ENCODE assay signal across 15 cellular contexts in the genomic region with DNA sequence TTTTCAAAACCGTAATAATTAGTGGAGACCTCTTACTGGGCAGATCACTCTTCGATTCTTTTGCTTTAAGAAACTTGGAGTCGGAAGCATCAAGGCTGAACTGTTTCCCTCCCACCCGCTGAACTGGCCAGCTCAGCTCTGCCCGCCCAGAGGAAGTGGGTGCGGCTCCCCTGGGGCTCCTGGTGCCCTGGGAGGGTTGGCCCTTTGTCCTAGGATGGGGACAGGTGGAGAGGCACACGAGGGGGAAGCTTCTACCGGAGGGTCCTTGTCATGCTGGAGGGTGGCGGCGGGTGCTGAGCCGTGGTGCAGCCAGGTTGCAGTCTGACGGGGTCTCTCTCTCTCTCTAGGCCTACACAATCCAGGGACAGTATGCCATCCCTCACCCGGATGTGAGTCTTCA.
DNase-seq lines count a peak whose midpoint lies in the region; ATAC-seq and TF ChIP-seq lines count a peak whose summit lies in the region.
"Had no signal": no experiment of that assay in that cellular context is flagged by ENCODE, and none has a peak within 500 bp of the region (broad histone marks: within the 10 kb centered on the region; RNA-seq: fewer than 3 reads in every experiment).

No MANE protein-coding gene starts in this region.

- H3F3A ChIP-seq in Loucy (ENCODE audit: low read depth), result no peaks in the 10 kb centered on the region; the same call in 1 of the 2 replicates

- peak; percentile 8 for DNase-seq in left cardiac atrium
- no peak for DNase-seq in cardiac septum (ENCODE audit: low spot score)
- no peak for DNase-seq in activated B cell treated with CpG ODN at 0.5 μM for 24 hours
- peak; percentile 65 for DNase-seq in ureter (ENCODE audit: low spot score)
- DNase-seq in putamen (ENCODE audit: low spot score), result no peak
- DNase-seq: ACHN; CD4-positive, alpha-beta memory T cell; DMS153; DMS79 treated with DMSO at 0.1 percent for 48 hours; GDM1; GM23248 had no signal

- peak overlapping the region; percentile 22 for H3K4me3 ChIP-seq in Loucy (ENCODE audit: low read length, poor library complexity, severe bottlenecking)
- H3K4me3 ChIP-seq: GM23248 had no signal

- no peak for ATAC-seq in left cardiac atrium
- ATAC-seq in activated B cell treated with CpG ODN at 0.5 μM for 24 hours (ENCODE audit: low read depth), result no peak
- ATAC-seq in GM21367 (IDR thresholded peaks at IDR 0.05; ENCODE audit: unreplicated experiment), result no peak
- ATAC-seq in GM18870 (IDR thresholded peaks at IDR 0.05; ENCODE audit: unreplicated experiment), result no peak

- H4K20me1 ChIP-seq in Loucy (ENCODE audit: insufficient read depth, low read length, poor library complexity, severe bottlenecking), result no peaks in the 10 kb centered on the region

- no peaks in the 10 kb centered on the region for H3K27me3 Mint-ChIP-seq in activated B cell treated with CpG ODN at 0.5 μM for 24 hours
- H3K27me3 Mint-ChIP-seq: CD4-positive, alpha-beta memory T cell; IgD-negative memory B cell had no signal

- peak overlapping the region; percentile 47 for H3K9ac ChIP-seq in Loucy (ENCODE audit: low read depth, low read length, poor library complexity, severe bottlenecking)
- H3K9ac ChIP-seq: GM23248 had no signal

- H3K36me3 ChIP-seq in Loucy (ENCODE audit: insufficient read depth, low read length), result no peaks in the 10 kb centered on the region

- H2AFZ ChIP-seq in Loucy (ENCODE audit: low read length), result no peak overlapping the region
- H2AFZ ChIP-seq: GM23248 had no signal

- H3K9me3 Mint-ChIP-seq in activated B cell treated with CpG ODN at 0.5 μM for 24 hours, result no peaks in the 10 kb centered on the region
- H3K9me3 Mint-ChIP-seq: CD4-positive, alpha-beta memory T cell; IgD-negative memory B cell had no signal

- H3K79me2 ChIP-seq in Loucy (ENCODE audit: insufficient read depth, low read length), result no peaks in the 10 kb centered on the region

- H3K4me3 Mint-ChIP-seq in activated B cell treated with CpG ODN at 0.5 μM for 24 hours, result no peak overlapping the region

- no peaks in the 10 kb centered on the region for H3K27me3 ChIP-seq in Loucy (ENCODE audit: insufficient read depth, low read length, poor library complexity, severe bottlenecking)

- H3K36me3 Mint-ChIP-seq in activated B cell treated with CpG ODN at 0.5 μM for 24 hours (ENCODE audit: low read depth), result no peaks in the 10 kb centered on the region
- H3K36me3 Mint-ChIP-seq: CD4-positive, alpha-beta memory T cell; IgD-negative memory B cell had no signal

- peak overlapping the region; percentile 35 for H3K27ac Mint-ChIP-seq in activated B cell treated with CpG ODN at 0.5 μM for 24 hours
- H3K27ac Mint-ChIP-seq: IgD-negative memory B cell had no signal

- H3K4me1 Mint-ChIP-seq in activated B cell treated with CpG ODN at 0.5 μM for 24 hours, result peaks cover 2% of the 10 kb centered on the region

- CTCF ChIA-PET in activated B cell treated with CpG ODN at 0.5 μM for 24 hours (lab: Charles Lee), result no interaction called here

- peak overlapping the region; percentile 55 for H3K4me2 ChIP-seq in Loucy (ENCODE audit: low read depth, low read length, poor library complexity, severe bottlenecking)

- TF ChIP-seq CTCF in Loucy (conservative IDR thresholded peaks at IDR 0.05; ENCODE audit: low read length), result no peak
- TF ChIP-seq CTCF in activated B cell treated with CpG ODN at 0.5 μM for 24 hours (IDR thresholded peaks at IDR 0.05), result no peak

- POLR2A ChIA-PET in activated B cell treated with CpG ODN at 0.5 μM for 24 hours (lab: Charles Lee), result no interaction called here

- intact Hi-C loops in left cardiac atrium (cut with DNase I), result no loop called here
- intact Hi-C loops in cardiac septum (cut with DNase I), result no loop called here
- intact Hi-C loops in activated B cell treated with CpG ODN at 0.5 μM for 24 hours (cut with micrococcal nuclease), result no loop called here

- H3K4me1 ChIP-seq in Loucy (ENCODE audit: insufficient read depth, low read length, poor library complexity, severe bottlenecking), result peaks cover 74% of the 10 kb centered on the region

- no peaks in the 10 kb centered on the region for H3K9me2 ChIP-seq in Loucy (replicated peaks; ENCODE audit: low read depth, low read length)

- H3K9me3 ChIP-seq in Loucy (ENCODE audit: insufficient read depth, low read depth, low read length), result no peaks in the 10 kb centered on the region

Comparison
In these comparisons a context has a peak if more than half of its experiments do, and no peak if none do; other contexts are left out.
1. DNase-seq: peak in left cardiac atrium (single experiment) and ureter (single experiment); none in cardiac septum (single experiment), activated B cell treated with CpG ODN at 0.5 μM for 24 hours (single experiment) and putamen (single experiment).